1 cellular context compared by ENCODE assay signal in the genomic region with DNA sequence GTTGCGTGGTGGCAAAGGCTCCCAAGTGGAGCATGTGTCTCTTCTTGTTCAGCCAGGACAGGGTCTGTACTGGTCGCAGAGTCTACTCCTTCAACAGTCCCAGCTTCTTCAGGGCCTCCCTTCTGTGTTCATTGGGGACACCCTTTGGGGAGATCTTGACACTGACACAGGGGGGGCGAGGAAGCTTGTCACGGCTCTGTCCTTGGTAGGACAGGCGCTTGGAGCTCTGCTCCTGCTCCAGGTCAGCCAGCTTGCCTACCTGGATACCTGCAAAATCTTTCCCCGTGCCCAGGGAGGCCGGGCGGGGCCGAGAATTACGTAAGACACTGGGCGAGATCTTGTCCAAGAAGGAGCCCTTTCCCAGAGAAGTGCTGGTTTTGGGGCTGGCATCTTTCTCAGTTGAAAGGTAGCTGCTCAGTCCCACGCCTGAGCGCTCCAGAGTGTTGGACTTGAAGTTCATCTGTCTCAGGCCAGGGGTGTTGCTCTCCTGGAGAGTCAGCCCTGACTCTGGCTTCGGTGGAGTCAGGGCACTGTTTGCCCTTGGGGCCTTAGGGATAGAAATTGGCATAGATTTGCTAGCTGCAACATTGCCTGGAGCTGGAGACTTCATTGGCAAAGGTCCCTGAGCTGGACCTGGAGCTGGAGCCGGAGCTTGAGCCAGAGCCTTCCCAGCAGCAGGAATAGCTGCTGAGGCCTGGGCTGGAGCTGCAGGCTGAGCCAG.
TF ChIP-seq lines count a peak whose summit lies in the region.

No MANE protein-coding gene starts in this region.

TF ChIP-seq in HCT116, 20 proteins besides CTCF, POLR2A, EP300 and RAD21:
- TF ChIP-seq, protein P1, sequence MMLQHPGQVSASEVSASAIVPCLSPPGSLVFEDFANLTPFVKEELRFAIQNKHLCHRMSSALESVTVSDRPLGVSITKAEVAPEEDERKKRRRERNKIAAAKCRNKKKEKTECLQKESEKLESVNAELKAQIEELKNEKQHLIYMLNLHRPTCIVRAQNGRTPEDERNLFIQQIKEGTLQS (IDR thresholded peaks at IDR 0.05), result no peak
- TF ChIP-seq CEBPB (IDR thresholded peaks at IDR 0.05; ENCODE audit: low read depth) (no peak), EGR1 (IDR thresholded peaks at IDR 0.05; ENCODE audit: low read depth) (no peak), ZFX (IDR thresholded peaks at IDR 0.05) (no peak), SRF (IDR thresholded peaks at IDR 0.05; ENCODE audit: low read depth) (no peak), JUND (IDR thresholded peaks at IDR 0.05) (no peak), TCF7L2 (IDR thresholded peaks at IDR 0.05; ENCODE audit: borderline replicate concordance, extremely low read depth, insufficient read depth, insufficient read length) (no peak)
- TF ChIP-seq, protein P2, sequence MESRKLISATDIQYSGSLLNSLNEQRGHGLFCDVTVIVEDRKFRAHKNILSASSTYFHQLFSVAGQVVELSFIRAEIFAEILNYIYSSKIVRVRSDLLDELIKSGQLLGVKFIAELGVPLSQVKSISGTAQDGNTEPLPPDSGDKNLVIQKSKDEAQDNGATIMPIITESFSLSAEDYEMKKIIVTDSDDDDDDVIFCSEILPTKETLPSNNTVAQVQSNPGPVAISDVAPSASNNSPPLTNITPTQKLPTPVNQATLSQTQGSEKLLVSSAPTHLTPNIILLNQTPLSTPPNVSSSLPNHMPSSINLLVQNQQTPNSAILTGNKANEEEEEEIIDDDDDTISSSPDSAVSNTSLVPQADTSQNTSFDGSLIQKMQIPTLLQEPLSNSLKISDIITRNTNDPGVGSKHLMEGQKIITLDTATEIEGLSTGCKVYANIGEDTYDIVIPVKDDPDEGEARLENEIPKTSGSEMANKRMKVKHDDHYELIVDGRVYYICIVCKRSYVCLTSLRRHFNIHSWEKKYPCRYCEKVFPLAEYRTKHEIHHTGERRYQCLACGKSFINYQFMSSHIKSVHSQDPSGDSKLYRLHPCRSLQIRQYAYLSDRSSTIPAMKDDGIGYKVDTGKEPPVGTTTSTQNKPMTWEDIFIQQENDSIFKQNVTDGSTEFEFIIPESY (IDR thresholded peaks at IDR 0.05; ENCODE audit: extremely low read depth, insufficient replicate concordance, low read length), result no peak
